1 cellular context compared by ENCODE assay signal in genomic region chr2:105398522-105399206, GRCh38.
TF ChIP-seq lines count a peak whose summit lies in the region.

FHL2 (minus strand) TSS chr2:105399051; CDS start chr2:105386516, 12,535 bp downstream.

TF ChIP-seq in K562, 482 proteins besides CTCF, POLR2A, EP300 and RAD21 (continued from another document):
- TF ChIP-seq ZBTB11 (CRISPR knock-in tag; IDR thresholded peaks at IDR 0.05) = peak in 1 of 3 experiments; percentile 69; a peak in 2 of 6 replicates
- no peak for TF ChIP-seq RERE (CRISPR knock-in tag; IDR thresholded peaks at IDR 0.05; ENCODE audit: borderline replicate concordance)
- TF ChIP-seq RUNX1 (IDR thresholded peaks at IDR 0.05; ENCODE audit: low read depth) = no peak
- no peak for TF ChIP-seq CBX1 (IDR thresholded peaks at IDR 0.05; ENCODE audit: low read depth)
- TF ChIP-seq ZNF263 (CRISPR knock-in tag; IDR thresholded peaks at IDR 0.05; ENCODE audit: borderline replicate concordance) = peak; percentile 70; the same call in 1 of the 2 replicates
- TF ChIP-seq ZBTB7A (IDR thresholded peaks at IDR 0.05; ENCODE audit: borderline replicate concordance, control insufficient read depth, low read depth, low read length) = peak; percentile 93
- no peak for TF ChIP-seq HMGXB4 (CRISPR knock-in tag; IDR thresholded peaks at IDR 0.05)
- no peak for TF ChIP-seq ZNF57 (CRISPR knock-in tag; IDR thresholded peaks at IDR 0.05)
- peak; percentile 45; the same call in 1 of the 2 replicates for TF ChIP-seq TFAP4 (CRISPR knock-in tag; IDR thresholded peaks at IDR 0.05; ENCODE audit: borderline replicate concordance)
- TF ChIP-seq COPS2 (conservative IDR thresholded peaks at IDR 0.05) = no peak
- TF ChIP-seq SIN3A (IDR thresholded peaks at IDR 0.05; ENCODE audit: borderline replicate concordance in 2 of 2, control insufficient read depth in 1 of 2, low read depth in 2 of 2, low read length in 2 of 2) = peak; percentile 38 to 42; a peak in 2 of 4 replicates
- no peak for TF ChIP-seq ETV1 (tag; conservative IDR thresholded peaks at IDR 0.05; ENCODE audit: low read depth)
- peak; percentile 74 for TF ChIP-seq NCOA6 (IDR thresholded peaks at IDR 0.05)
- no peak for TF ChIP-seq DEAF1 (CRISPR knock-in tag; IDR thresholded peaks at IDR 0.05)
- no peak; the same call in 1 of the 2 replicates for TF ChIP-seq GTF2E2 (tag; IDR thresholded peaks at IDR 0.05)
- TF ChIP-seq HNRNPLL (IDR thresholded peaks at IDR 0.05; ENCODE audit: low read depth, low read length, poor library complexity, severe bottlenecking) = peak; percentile 65
- TF ChIP-seq SMARCE1 (IDR thresholded peaks at IDR 0.05) = no peak
- no peak for TF ChIP-seq MIER1 (IDR thresholded peaks at IDR 0.05; ENCODE audit: low read depth)
- TF ChIP-seq ZNF77 (CRISPR knock-in tag; IDR thresholded peaks at IDR 0.05) = no peak
- TF ChIP-seq NBN (IDR thresholded peaks at IDR 0.05; ENCODE audit: low read depth) = no peak
- TF ChIP-seq HNRNPUL1 (IDR thresholded peaks at IDR 0.05; ENCODE audit: low read length) = no peak
- TF ChIP-seq ZSCAN29 (IDR thresholded peaks at IDR 0.05) = no peak
TF ChIP-seq in K562: peak in this region for 97.
